ENCODE assay signal across 8 cellular contexts in genomic region chr6:110543106-110543505, GRCh38.
DNase-seq lines count a peak whose midpoint lies in the region; ATAC-seq and TF ChIP-seq lines count a peak whose summit lies in the region.

No MANE protein-coding gene starts in this region.

- peak overlapping the region; percentile 74 to 80 for H3K4me3 Mint-ChIP-seq in effector memory CD8-positive, alpha-beta T cell

- H3K27me3 ChIP-seq in osteoblast (ENCODE audit: insufficient read depth, low read length) (no peaks in the 10 kb centered on the region), transverse colon (no peaks in the 10 kb centered on the region)

- H3K4me2 ChIP-seq in osteoblast (ENCODE audit: insufficient read depth, low read length): no peak overlapping the region

- 40 to 79% methylated on average over 1 to 5 of the region's 5 CpGs for whole genome bisulfite sequencing in transverse colon (ENCODE audit: low coverage in 1 of 2), 2 donors

- in situ Hi-C loops in transverse colon (cut with MboI; ENCODE audit: low pct_ligation_motif_present in 1 of 4, low pct_unique_long_range_greater_than_20kb in 1 of 4, low sequenced_read_pairs in 3 of 4): loop anchor here in 1 of 4 donors (25.0 kb wide), 2 partner anchors 394 to 669 kb away; no protein-coding TSS in a partner anchor

- peaks cover 12 to 18% of the 10 kb centered on the region in 2 donors for H3K27me3 Mint-ChIP-seq in effector memory CD8-positive, alpha-beta T cell

- H2AFZ ChIP-seq in osteoblast (ENCODE audit: low read length): no peak overlapping the region

- H3K79me2 ChIP-seq in osteoblast (ENCODE audit: insufficient read depth, low read length): no peaks in the 10 kb centered on the region

- no peaks in the 10 kb centered on the region for H4K20me1 ChIP-seq in osteoblast (ENCODE audit: insufficient read depth, low read length)

- H3K9me3 ChIP-seq in osteoblast (ENCODE audit: low read depth, low read length) (no peaks in the 10 kb centered on the region), transverse colon (no peaks in the 10 kb centered on the region)

- H3K9me3 Mint-ChIP-seq in effector memory CD8-positive, alpha-beta T cell: no peaks in the 10 kb centered on the region

- peak overlapping the region in 1 of 2 donors; percentile 8 for H3K27ac Mint-ChIP-seq in effector memory CD8-positive, alpha-beta T cell

- H3K4me1 ChIP-seq in osteoblast (ENCODE audit: insufficient read depth, low read length): peaks cover 32% of the 10 kb centered on the region
- H3K4me1 ChIP-seq in transverse colon: peaks cover 0 to under 1% (median 0%) of the 10 kb centered on the region in 4 donors

- TF ChIP-seq CTCF in osteoblast (IDR thresholded peaks at IDR 0.05; ENCODE audit: extremely low read depth, low read depth, low read length) (no peak), transverse colon (IDR thresholded peaks at IDR 0.05) (no peak)

- DNase-seq in DMS153 treated with DMSO at 0.1 percent for 48 hours (lab: John Stamatoyannopoulos, UW; ENCODE audit: unreplicated experiment) (peak; percentile 41), NCI-H1105 treated with DMSO at 0.1 percent for 48 hours (lab: John Stamatoyannopoulos, UW) (peak; percentile 64), mucosa of gallbladder (ENCODE audit: low spot score) (peak; percentile 41), osteoblast (ENCODE audit: insufficient read length, low spot score, missing footprints) (no peak), transverse colon (no peak), T1000 (lab: John Stamatoyannopoulos, UW) (no peak)
- DNase-seq in effector memory CD8-positive, alpha-beta T cell: no peak

- no peak for TF ChIP-seq POLR2A in transverse colon (IDR thresholded peaks at IDR 0.05)

- ATAC-seq in effector memory CD8-positive, alpha-beta T cell (replicated peaks): no peak
- no peak for ATAC-seq in HG02840 (IDR thresholded peaks at IDR 0.05; ENCODE audit: low FRiP score, unreplicated experiment)

- H3K4me3 ChIP-seq in osteoblast (ENCODE audit: insufficient read depth, low read length): no peak overlapping the region
- no peak overlapping the region for H3K4me3 ChIP-seq in transverse colon

- H3K36me3 ChIP-seq in osteoblast (ENCODE audit: insufficient read depth, low read length): no peaks in the 10 kb centered on the region
- no peaks in the 10 kb centered on the region for H3K36me3 ChIP-seq in transverse colon

- H3K36me3 Mint-ChIP-seq in effector memory CD8-positive, alpha-beta T cell (ENCODE audit: insufficient read depth): no peaks in the 10 kb centered on the region

- no peak overlapping the region for H3K27ac ChIP-seq in osteoblast (ENCODE audit: low read depth, low read length)
- H3K27ac ChIP-seq in transverse colon: no peak overlapping the region

- H3K4me1 Mint-ChIP-seq in effector memory CD8-positive, alpha-beta T cell (ENCODE audit: low read depth in 2 of 2): peaks cover 17 to 18% of the 10 kb centered on the region in 2 donors

- TF ChIP-seq EP300 in transverse colon (IDR thresholded peaks at IDR 0.05; ENCODE audit: low read depth): no peak

- intact Hi-C loops in transverse colon (cut with DNase I; ENCODE audit: low total_unique reads): no loop called here

Comparison
In these comparisons a context has a peak if more than half of its experiments do, and no peak if none do; other contexts are left out.
1. DNase-seq: peak in DMS153 treated with DMSO at 0.1 percent for 48 hours (single experiment), NCI-H1105 treated with DMSO at 0.1 percent for 48 hours (single experiment) and mucosa of gallbladder (single experiment); none in effector memory CD8-positive, alpha-beta T cell (0 of 3), osteoblast (single experiment), transverse colon (single experiment) and T1000 (single experiment).